ENCODE assay signal across 20 cellular contexts in genomic region chr15:57231559-57231958, GRCh38.
"Had no signal": no experiment of that assay in that cellular context is flagged by ENCODE, and none has a peak within 500 bp of the region (broad histone marks: within the 10 kb centered on the region; RNA-seq: fewer than 3 reads in every experiment).

No MANE protein-coding gene starts in this region.

- H3K27me3 ChIP-seq: SJCRH30 had no signal

- ATAC-seq: HepG2, Panc1, Right ventricle myocardium inferior had no signal

- H3K4me3 ChIP-seq: SJCRH30 had no signal

- H3K9me3 ChIP-seq: SJCRH30 had no signal

- FAIRE-seq: HepG2 had no signal

- DNase-seq: IMR-90, Kasumi-1, KG1, MM.1S, NCI-H1092 treated with DMSO at 0.1 percent for 48 hours, NCI-H1436 treated with DMSO at 0.1 percent for 48 hours, NCI-H1694, NCI-H187 treated with DMSO at 0.1 percent for 48 hours, NCI-H2029 treated with DMSO at 0.1 percent for 48 hours, NCI-H2107, NCI-H2227 treated with DMSO at 0.1 percent for 48 hours, NCI-H524, NCI-H526 treated with DMSO at 0.1 percent for 48 hours, NCI-H774, SHP77 treated with DMSO at 0.1 percent for 48 hours, SJCRH30, T-helper 2 cell had no signal

- H3K27ac ChIP-seq: SJCRH30 had no signal
